In genomic region chr21:26686278-26686677, GRCh38 we compare ENCODE assay signal across 1 cellular context.
TF ChIP-seq lines count a peak whose summit lies in the region.

No MANE protein-coding gene starts in this region.

TF ChIP-seq in GM12878, 131 proteins besides CTCF, POLR2A, EP300 and RAD21 (continued from another document):
- TF ChIP-seq PAX5 (IDR thresholded peaks at IDR 0.05; ENCODE audit: borderline replicate concordance, low read depth, low read length) (no peak), BACH1 (IDR thresholded peaks at IDR 0.05; ENCODE audit: borderline replicate concordance) (no peak), RAD51 (IDR thresholded peaks at IDR 0.05) (peak; percentile 43; the same call in 1 of the 2 replicates), SIX5 (IDR thresholded peaks at IDR 0.05; ENCODE audit: low read depth, low read length, severe bottlenecking) (peak; percentile 62)
